30 cellular contexts compared by ENCODE assay signal in genomic region chr3:54447427-54447826, GRCh38.
"Had no signal": no experiment of that assay in that cellular context is flagged by ENCODE, and none has a peak within 500 bp of the region (broad histone marks: within the 10 kb centered on the region; RNA-seq: fewer than 3 reads in every experiment).

No MANE protein-coding gene starts in this region.

- H3K36me3 ChIP-seq: adrenal gland, Peyer's patch, SJSA1 had no signal

- H3K27ac ChIP-seq: adrenal gland, Peyer's patch, SJSA1 had no signal

- ATAC-seq: activated CD4-positive, CD25-positive, alpha-beta regulatory T cell treated with anti-CD3 and anti-CD28 coated beads, Interleukin-2, amount 50 U/mL, for 24 hours; activated naive CD4-positive, alpha-beta T cell treated with anti-CD3 and anti-CD28 coated beads, Interleukin-2, amount 50 U/mL, for 72 hours; activated T-cell treated with anti-CD3 and anti-CD28 coated beads, Interleukin-2, amount 50 U/mL, for 4 hours; PC-3; WTC11 had no signal

- H3K4me3 ChIP-seq: adrenal gland, Peyer's patch, SJSA1 had no signal

- FAIRE-seq: astrocyte, TTC549 had no signal

- DNase-seq: activated CD4-positive, alpha-beta memory T cell treated with anti-CD3 and anti-CD28 coated beads for 36 hours; activated CD4-positive, alpha-beta T cell treated with anti-CD3 and anti-CD28 coated beads for 4 hours; activated CD4-positive, alpha-beta T cell treated with anti-CD3 and anti-CD28 coated beads, Interleukin-2, amount 50 U/mL, for 1 hour; activated CD8-positive, alpha-beta memory T cell treated with anti-CD3 and anti-CD28 coated beads, Interleukin-2, amount 50 U/mL, for 4 hours; activated gamma-delta T cell treated with Interleukin-2 at 50 U/mL for 16 hours; activated naive CD4-positive, alpha-beta T cell treated with anti-CD3 and anti-CD28 coated beads for 36 hours; activated T-cell treated with anti-CD3 and anti-CD28 coated beads for 4 hours; activated T-cell treated with anti-CD3 and anti-CD28 coated beads, Interleukin-2, amount 50 U/mL, for 4 hours; adrenal gland; Karpas-422; MM.1S; NCI-H1092; NCI-H1436 treated with DMSO at 0.1 percent for 48 hours; NCI-H1694 treated with DMSO at 0.1 percent for 48 hours; NCI-H2029; NCI-H510A; NCI-H526; NCI-H748 treated with DMSO at 0.1 percent for 48 hours; NK-92 treated with Interleukin-12 subunit alpha and Interleukin-12 subunit beta, amount 100 ng/mL, for 24 hours; PC-3; Peyer's patch; RPMI8226; SHP77 treated with DMSO at 0.1 percent for 48 hours; SK-N-SH had no signal

- H3K9ac ChIP-seq: SK-N-SH had no signal

- H3K27me3 ChIP-seq: adrenal gland, Peyer's patch, SJSA1 had no signal

- H3K4me1 ChIP-seq: adrenal gland, SJSA1 had no signal

- H3K4me2 ChIP-seq: SK-N-SH had no signal

- H3K9me3 ChIP-seq: adrenal gland, Peyer's patch, SJSA1, SK-N-SH had no signal
